Comparison of ENCODE assay signal across 13 cellular contexts in genomic region chr1:184685116-184685515, GRCh38.
DNase-seq lines count a peak whose midpoint lies in the region; ATAC-seq and TF ChIP-seq lines count a peak whose summit lies in the region.
"Had no signal": no experiment of that assay in that cellular context is flagged by ENCODE, and none has a peak within 500 bp of the region (broad histone marks: within the 10 kb centered on the region; RNA-seq: fewer than 3 reads in every experiment).

No MANE protein-coding gene starts in this region.

- peak; percentile 87 for DNase-seq in GM12865 (ENCODE audit: low read depth)
- peak; percentile 24 for DNase-seq in SHP77 treated with DMSO at 0.1 percent for 48 hours (lab: John Stamatoyannopoulos, UW)
- no peak for DNase-seq in COR-L47 (lab: John Stamatoyannopoulos, UW)
- DNase-seq: activated CD4-positive, alpha-beta T cell treated with anti-CD3 and anti-CD28 coated beads, Interleukin-2, amount 50 U/mL, for 1 hour; activated gamma-delta T cell treated with Interleukin-2 at 50 U/mL for 16 hours; gastrocnemius medialis; islet precursor cell; stimulated activated CD4-positive, alpha-beta T cell treated with anti-CD3 and anti-CD28 coated beads, Interleukin-2, amount 100 ng/mL, for 24 hours had no signal

- no peak overlapping the region for H3K4me3 ChIP-seq in GM12865 (ENCODE audit: low read depth, low read length)
- H3K4me3 ChIP-seq: gastrocnemius medialis had no signal

- ATAC-seq in GM21528 (IDR thresholded peaks at IDR 0.05; ENCODE audit: low FRiP score, unreplicated experiment) (peak; percentile 65), HG03442 (IDR thresholded peaks at IDR 0.05; ENCODE audit: unreplicated experiment) (peak; percentile 75), GM18519 (IDR thresholded peaks at IDR 0.05; ENCODE audit: low FRiP score, unreplicated experiment) (no peak), GM21447 (IDR thresholded peaks at IDR 0.05; ENCODE audit: unreplicated experiment) (no peak), GM18907 (IDR thresholded peaks at IDR 0.05; ENCODE audit: unreplicated experiment) (no peak)
- ATAC-seq: gastrocnemius medialis had no signal

- no peak for TF ChIP-seq CTCF in GM12865 (IDR thresholded peaks at IDR 0.05; ENCODE audit: insufficient read depth, low read depth, low read length, missing control alignments)

Comparison
In these comparisons a context has a peak if more than half of its experiments do, and no peak if none do; other contexts are left out.
1. ATAC-seq: peak in GM21528 (single experiment) and HG03442 (single experiment); none in GM18519 (single experiment), GM21447 (single experiment) and GM18907 (single experiment).